13 cellular contexts compared by ENCODE assay signal in genomic region chr5:57441557-57441956, GRCh38. TPM values are rescaled to one million over a fixed set of nuclear protein-coding genes. Genes with fewer than 3 reads are reported as not detected.
DNase-seq lines count a peak whose midpoint lies in the region; ATAC-seq lines count a peak whose summit lies in the region.
"Had no signal": no experiment of that assay in that cellular context is flagged by ENCODE, and none has a peak within 500 bp of the region (broad histone marks: within the 10 kb centered on the region; RNA-seq: fewer than 3 reads in every experiment).

No MANE protein-coding gene starts in this region.

- H3K27ac Mint-ChIP-seq in activated T-helper 2 cell treated with anti-CD3 and anti-CD28 coated beads, Interferon-gamma antibody, Interleukin-2, Interleukin-4, amounts not matched to agents 10 μg/mL and 5 μg/mL and 100 μg/mL, durations not matched to agents 14 hours and 24 hours and 36 hours: no peak overlapping the region
- H3K27ac Mint-ChIP-seq: activated naive CD4-positive, alpha-beta T cell treated with anti-CD3 and anti-CD28 coated beads for 36 hours; stimulated activated naive CD8-positive, alpha-beta T cell treated with anti-CD3 and anti-CD28 coated beads, Interleukin-15, Interleukin-2, amounts not matched to agents 100 ng/mL and 50 ng/mL, for 24 hours had no signal

- peak; percentile 86 for DNase-seq in GM03348 (ENCODE audit: low spot score)
- DNase-seq in NCI-H2171 treated with DMSO at 0.1 percent for 48 hours (lab: John Stamatoyannopoulos, UW): peak; percentile 82
- DNase-seq in dermis blood vessel endothelial cell: peak; percentile 89
- no peak for DNase-seq in sciatic nerve (ENCODE audit: low spot score)
- no peak for DNase-seq in effector CD8-positive, alpha-beta T cell (lab: John Stamatoyannopoulos, UW)
- no peak for DNase-seq in activated T-helper 2 cell treated with anti-CD3 and anti-CD28 coated beads, Interferon-gamma antibody, Interleukin-2, Interleukin-4, amounts not matched to agents 10 μg/mL and 5 μg/mL and 100 μg/mL, durations not matched to agents 14 hours and 24 hours and 36 hours (ENCODE audit: low spot score)
- DNase-seq in activated T-cell treated with anti-CD3 and anti-CD28 coated beads for 4 hours: no peak
- DNase-seq: activated naive CD4-positive, alpha-beta T cell treated with anti-CD3 and anti-CD28 coated beads for 36 hours; hippocampal formation; NCI-H1105; T-helper 9 cell had no signal

- H3K4me3 Mint-ChIP-seq in activated T-helper 2 cell treated with anti-CD3 and anti-CD28 coated beads, Interferon-gamma antibody, Interleukin-2, Interleukin-4, amounts not matched to agents 10 μg/mL and 5 μg/mL and 100 μg/mL, durations not matched to agents 14 hours and 24 hours and 36 hours (ENCODE audit: low read depth): no peak overlapping the region
- H3K4me3 Mint-ChIP-seq: activated naive CD4-positive, alpha-beta T cell treated with anti-CD3 and anti-CD28 coated beads for 36 hours; stimulated activated naive CD8-positive, alpha-beta T cell treated with anti-CD3 and anti-CD28 coated beads, Interleukin-15, Interleukin-2, amounts not matched to agents 100 ng/mL and 50 ng/mL, for 24 hours had no signal

- H3K27me3 Mint-ChIP-seq in activated T-helper 2 cell treated with anti-CD3 and anti-CD28 coated beads, Interferon-gamma antibody, Interleukin-2, Interleukin-4, amounts not matched to agents 10 μg/mL and 5 μg/mL and 100 μg/mL, durations not matched to agents 14 hours and 24 hours and 36 hours (ENCODE audit: low read depth): peaks cover 3% of the 10 kb centered on the region
- H3K27me3 Mint-ChIP-seq: stimulated activated naive CD8-positive, alpha-beta T cell treated with anti-CD3 and anti-CD28 coated beads, Interleukin-15, Interleukin-2, amounts not matched to agents 100 ng/mL and 50 ng/mL, for 24 hours had no signal

- intact Hi-C loops in sciatic nerve (cut with DNase I): no loop called here
- intact Hi-C loops in activated T-helper 2 cell treated with anti-CD3 and anti-CD28 coated beads, Interferon-gamma antibody, Interleukin-2, Interleukin-4, amounts not matched to agents 10 μg/mL and 5 μg/mL and 100 μg/mL, durations not matched to agents 14 hours and 24 hours and 36 hours (cut with micrococcal nuclease): no loop called here

- no peaks in the 10 kb centered on the region for H3K36me3 Mint-ChIP-seq in activated T-helper 2 cell treated with anti-CD3 and anti-CD28 coated beads, Interferon-gamma antibody, Interleukin-2, Interleukin-4, amounts not matched to agents 10 μg/mL and 5 μg/mL and 100 μg/mL, durations not matched to agents 14 hours and 24 hours and 36 hours (ENCODE audit: low read depth)

- no peaks in the 10 kb centered on the region for H3K9me3 Mint-ChIP-seq in activated T-helper 2 cell treated with anti-CD3 and anti-CD28 coated beads, Interferon-gamma antibody, Interleukin-2, Interleukin-4, amounts not matched to agents 10 μg/mL and 5 μg/mL and 100 μg/mL, durations not matched to agents 14 hours and 24 hours and 36 hours
- H3K9me3 Mint-ChIP-seq: activated naive CD4-positive, alpha-beta T cell treated with anti-CD3 and anti-CD28 coated beads for 36 hours; stimulated activated naive CD8-positive, alpha-beta T cell treated with anti-CD3 and anti-CD28 coated beads, Interleukin-15, Interleukin-2, amounts not matched to agents 100 ng/mL and 50 ng/mL, for 24 hours had no signal

- peaks cover 11% of the 10 kb centered on the region for H3K4me1 Mint-ChIP-seq in activated T-helper 2 cell treated with anti-CD3 and anti-CD28 coated beads, Interferon-gamma antibody, Interleukin-2, Interleukin-4, amounts not matched to agents 10 μg/mL and 5 μg/mL and 100 μg/mL, durations not matched to agents 14 hours and 24 hours and 36 hours (ENCODE audit: low read depth)

- peak; percentile 59 for ATAC-seq in sciatic nerve
- ATAC-seq in GM19467 (IDR thresholded peaks at IDR 0.05; ENCODE audit: unreplicated experiment): no peak

RNA-seq across cellular contexts. Expression of gene ACTBL2, which starts 41.1 kb away (rescaled TPM):
- total RNA-seq in dermis blood vessel endothelial cell (0.05 and 0.17 TPM in 2 replicates), sciatic nerve (not detected)
- not detected in 2 replicates for total RNA-seq in activated T-helper 2 cell treated with anti-CD3 and anti-CD28 coated beads, Interferon-gamma antibody, Interleukin-2, Interleukin-4, amounts not matched to agents 10 μg/mL and 5 μg/mL and 100 μg/mL, durations not matched to agents 14 hours and 24 hours and 36 hours
- total RNA-seq: activated naive CD4-positive, alpha-beta T cell treated with anti-CD3 and anti-CD28 coated beads for 36 hours had no signal

Comparison
In these comparisons a context has a peak if more than half of its experiments do, and no peak if none do; other contexts are left out.
1. DNase-seq: peak in GM03348 (single experiment), NCI-H2171 treated with DMSO at 0.1 percent for 48 hours (single experiment) and dermis blood vessel endothelial cell (single experiment); none in sciatic nerve (single experiment), effector CD8-positive, alpha-beta T cell (single experiment), activated T-helper 2 cell treated with anti-CD3 and anti-CD28 coated beads, Interferon-gamma antibody, Interleukin-2, Interleukin-4, amounts not matched to agents 10 μg/mL and 5 μg/mL and 100 μg/mL, durations not matched to agents 14 hours and 24 hours and 36 hours (single experiment) and activated T-cell treated with anti-CD3 and anti-CD28 coated beads for 4 hours (single experiment).